ENCODE assay signal across 10 cellular contexts in the genomic region with DNA sequence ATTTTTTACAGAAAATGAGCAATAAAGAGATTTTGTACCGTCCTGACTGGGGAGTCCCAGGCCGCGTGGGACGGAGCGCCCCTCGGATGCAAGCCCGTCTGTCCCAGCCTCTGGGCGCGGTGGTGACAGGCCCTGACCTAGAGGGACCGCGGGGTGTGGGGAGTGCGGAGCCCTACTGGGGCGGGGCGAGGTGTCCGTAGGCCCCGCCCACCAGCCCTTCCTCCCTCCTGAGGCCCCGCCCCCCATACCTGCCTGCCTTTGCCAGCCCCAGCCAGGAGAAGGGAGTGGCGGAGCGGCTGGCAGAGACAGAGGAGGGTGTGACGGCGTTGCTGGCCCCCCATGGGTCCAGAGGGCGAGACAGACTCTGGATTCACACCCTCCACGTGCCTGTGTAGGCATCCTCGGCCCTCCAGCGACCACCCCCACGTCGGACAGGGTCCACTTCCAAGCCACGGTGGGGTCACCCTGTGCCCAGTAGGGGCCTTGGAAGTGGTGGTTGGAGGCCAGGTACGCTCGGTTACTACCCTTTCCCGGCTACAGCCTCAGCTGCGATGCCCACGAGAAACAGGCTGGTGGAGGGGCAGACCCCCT. TPM values are rescaled to one million over a fixed set of nuclear protein-coding genes. Genes with fewer than 3 reads are reported as not detected.
"Had no signal": no experiment of that assay in that cellular context is flagged by ENCODE, and none has a peak within 500 bp of the region (broad histone marks: within the 10 kb centered on the region; RNA-seq: fewer than 3 reads in every experiment).

No MANE protein-coding gene starts in this region.

RNA-seq across cellular contexts. Expression of a gene that starts 54.3 kb away (rescaled TPM):
- total RNA-seq: activated naive CD4-positive, alpha-beta T cell treated with anti-CD3 and anti-CD28 coated beads for 36 hours; activated T-helper 2 cell treated with anti-CD3 and anti-CD28 coated beads, Interferon-gamma antibody, Interleukin-2, Interleukin-4, amounts not matched to agents 10 μg/mL and 5 μg/mL and 100 μg/mL, durations not matched to agents 14 hours and 24 hours and 36 hours; ascending aorta; dorsolateral prefrontal cortex; esophagus mucosa; left lung; neural crest cell; ovary; T-helper 1 cell treated with Interleukin-12 subunit alpha and Interleukin-12 subunit beta and Interleukin-4 antibody, amounts not matched to agents 30 ng/mL and 1 ng/mL, for 36 hours; tibial nerve had no signal
